In genomic region chr1:119027759-119028158, GRCh38 we compare ENCODE assay signal across 17 cellular contexts. TPM values are rescaled to one million over a fixed set of nuclear protein-coding genes. Genes with fewer than 3 reads are reported as not detected.
A peak's percentile ranks its signal among the peaks of the same experiment; 100 is the strongest.
DNase-seq lines count a peak whose midpoint lies in the region; ATAC-seq and TF ChIP-seq lines count a peak whose summit lies in the region.
"Had no signal": no experiment of that assay in that cellular context is flagged by ENCODE, and none has a peak within 500 bp of the region (broad histone marks: within the 10 kb centered on the region; RNA-seq: fewer than 3 reads in every experiment).

No MANE protein-coding gene starts in this region.

- H3K27me3 ChIP-seq in GM23248 (replicated peaks; ENCODE audit: insufficient read depth), result no peaks in the 10 kb centered on the region
- no peaks in the 10 kb centered on the region for H3K27me3 ChIP-seq in PC-3 (ENCODE audit: low read length)
- H3K27me3 ChIP-seq in esophagus muscularis mucosa, result no peaks in the 10 kb centered on the region

- DNase-seq in GM23248 (peak; percentile 30), PC-3 (peak; percentile 52), epithelial cell of esophagus (ENCODE audit: low read depth) (peak; percentile 35), mucosa of descending colon (no peak), NCI-H2196 (lab: John Stamatoyannopoulos, UW; ENCODE audit: unreplicated experiment) (no peak), NCI-H187 treated with DMSO at 0.1 percent for 48 hours (lab: John Stamatoyannopoulos, UW) (no peak), esophagus muscularis mucosa (ENCODE audit: extremely low spot score) (no peak), cerebellum (ENCODE audit: low spot score) (no peak)
- DNase-seq: ACHN; C1 segment of cervical spinal cord; Calu3; CD4-positive, alpha-beta T cell; DMS 273 treated with DMSO at 0.1 percent for 48 hours; GOT3 had no signal

- POLR2A ChIA-PET in PC-3 (lab: Charles Lee; ENCODE audit: unreplicated experiment), result interaction anchor here (0.7 kb wide), 1 partner anchor 252 kb away, joined by 3 read pairs; no protein-coding TSS in a partner anchor

- intact Hi-C loops in PC-3 (cut with micrococcal nuclease) (no loop called here), mucosa of descending colon (cut with DNase I, micrococcal nuclease) (no loop called here), esophagus muscularis mucosa (cut with DNase I) (no loop called here)

- H3K27ac ChIP-seq in GM23248 (no peak overlapping the region), PC-3 (ENCODE audit: low read length) (0 out of 2 replicates have a peak overlapping the region, but pooled peaks have one; percentile 10), esophagus muscularis mucosa (replicated peaks in 1 of 4) (no peak overlapping the region)

- no peaks in the 10 kb centered on the region for H3K36me3 ChIP-seq in GM23248 (ENCODE audit: low read depth)
- 0 out of 2 replicates have a peak, but pooled peaks cover 3% of the 10 kb centered on the region for H3K36me3 ChIP-seq in PC-3 (ENCODE audit: low read depth, low read length)
- H3K36me3 ChIP-seq in mucosa of descending colon (ENCODE audit: low read depth), result no peaks in the 10 kb centered on the region
- H3K36me3 ChIP-seq in esophagus muscularis mucosa, result peaks cover 2 to 25% (median 8%) of the 10 kb centered on the region in 4 donors
- H3K36me3 ChIP-seq: HAP-1 had no signal

- H3K4me3 ChIP-seq in GM23248, result no peak overlapping the region
- no peak overlapping the region for H3K4me3 ChIP-seq in PC-3 (ENCODE audit: low read length)
- no peak overlapping the region for H3K4me3 ChIP-seq in epithelial cell of esophagus (ENCODE audit: low read length)
- H3K4me3 ChIP-seq in mucosa of descending colon, result no peak overlapping the region
- H3K4me3 ChIP-seq in esophagus muscularis mucosa, result no peak overlapping the region
- H3K4me3 ChIP-seq: GM12878, HAP-1 had no signal

- TF ChIP-seq CTCF in PC-3 (conservative IDR thresholded peaks at IDR 0.05; ENCODE audit: low read depth, low read length), result no peak
- no peak for TF ChIP-seq CTCF in epithelial cell of esophagus (IDR thresholded peaks at IDR 0.05; ENCODE audit: insufficient read depth, low read depth, low read length, missing control alignments)
- no peak for TF ChIP-seq CTCF in mucosa of descending colon (IDR thresholded peaks at IDR 0.05)
- TF ChIP-seq CTCF in esophagus muscularis mucosa (IDR thresholded peaks at IDR 0.05), result no peak

- TF ChIP-seq EP300 in esophagus muscularis mucosa (IDR thresholded peaks at IDR 0.05), result no peak

- H3K9ac ChIP-seq in GM23248 (no peak overlapping the region), PC-3 (ENCODE audit: low read length) (no peak overlapping the region)

- H2AFZ ChIP-seq in GM23248, result no peak overlapping the region
- no peak overlapping the region for H2AFZ ChIP-seq in PC-3 (ENCODE audit: low read length)

- no peaks in the 10 kb centered on the region for H3K9me3 ChIP-seq in GM23248 (ENCODE audit: low read depth)
- no peaks in the 10 kb centered on the region for H3K9me3 ChIP-seq in PC-3 (ENCODE audit: low read length)
- no peaks in the 10 kb centered on the region for H3K9me3 ChIP-seq in mucosa of descending colon
- H3K9me3 ChIP-seq in esophagus muscularis mucosa, result no peaks in the 10 kb centered on the region
- H3K9me3 ChIP-seq: HAP-1 had no signal

- no peaks in the 10 kb centered on the region for H3K9me2 ChIP-seq in GM23248 (ENCODE audit: insufficient read depth)
- no peaks in the 10 kb centered on the region for H3K9me2 ChIP-seq in PC-3 (replicated peaks; ENCODE audit: low read length)

- CTCF ChIA-PET in PC-3 (lab: Charles Lee), result no interaction called here

- H3K4me2 ChIP-seq in GM23248 (ENCODE audit: unreplicated experiment), result no peak overlapping the region
- peak overlapping the region; percentile 7; the same call in 1 of the 2 replicates for H3K4me2 ChIP-seq in PC-3 (ENCODE audit: low read length)

- H4K20me1 ChIP-seq in GM23248 (ENCODE audit: insufficient read depth) (no peaks in the 10 kb centered on the region), PC-3 (ENCODE audit: low read length) (no peaks in the 10 kb centered on the region)

- H3K4me1 ChIP-seq in GM23248 (ENCODE audit: insufficient read depth), result peaks cover 11% of the 10 kb centered on the region
- peaks cover 11% of the 10 kb centered on the region for H3K4me1 ChIP-seq in PC-3 (ENCODE audit: insufficient read depth, low read length)
- no peaks in the 10 kb centered on the region for H3K4me1 ChIP-seq in mucosa of descending colon (ENCODE audit: low read depth)
- H3K4me1 ChIP-seq in esophagus muscularis mucosa, result no peaks in the 10 kb centered on the region
- H3K4me1 ChIP-seq: HAP-1 had no signal

- 0 to 12% methylated on average over 1 of the region's 1 CpG for WGBS in GM23248 (ENCODE audit: low coverage in 1 of 2, low lambda C conversion rate in 2 of 2, missing lambda C conversion rate in 2 of 2), 2 experiments
- 91% methylated on average over 1 of the region's 1 CpG for WGBS in esophagus muscularis mucosa

- H3F3A ChIP-seq in GM23248 (ENCODE audit: insufficient read depth) (peaks cover 8% of the 10 kb centered on the region; the same call in 1 of the 2 replicates), PC-3 (ENCODE audit: low read length, unreplicated experiment) (no peaks in the 10 kb centered on the region)

- H3K79me2 ChIP-seq in GM23248 (ENCODE audit: insufficient read depth) (no peaks in the 10 kb centered on the region), PC-3 (ENCODE audit: low read length) (no peaks in the 10 kb centered on the region)

- ATAC-seq in PC-3 (peak; percentile 71), mucosa of descending colon (peak; percentile 77)
- ATAC-seq: GM12878 had no signal

- TF ChIP-seq POLR2A in esophagus muscularis mucosa (IDR thresholded peaks at IDR 0.05; ENCODE audit: low read depth), result no peak

- no TSS peak for BruUV-seq in PC-3 (replicated peaks; lab: Mats Ljungman, UMichigan)

- in situ Hi-C loops in GM23248 (cut with MboI), result no loop called here

RNA-seq across cellular contexts. Expression of gene TBX15, which starts 39.6 kb away (rescaled TPM):
- total RNA-seq in GM23248 (2014; rRNA removed; shearing (Covaris generic)), result 32.2 and 38.7 TPM in 2 replicates
- 39.8 and 41.7 TPM in 2 replicates for polyA plus RNA-seq in GM23248 (2016; fragmentation: Nextera tagmentation; extraction: Ambion mirVana)
- 0.58 TPM in 1 of 2 replicates, not detected in the other for total RNA-seq in PC-3 (2014; rRNA removed)
- not detected for total RNA-seq in mucosa of descending colon
- total RNA-seq in esophagus muscularis mucosa, result 1 to 10 TPM in 1 of 4 donors, under 1 TPM in 3; 0.42 to 1.2 (median 0.79) TPM
- 2.8 TPM for total RNA-seq in cerebellum
- total RNA-seq: A172; Calu3; CD4-positive, alpha-beta T cell had no signal

Comparison
In these comparisons a context has a peak if more than half of its experiments do, and no peak if none do; other contexts are left out.
1. DNase-seq: peak in GM23248 (single experiment), PC-3 (single experiment) and epithelial cell of esophagus (single experiment); none in mucosa of descending colon (0 of 3), NCI-H2196 (single experiment), NCI-H187 treated with DMSO at 0.1 percent for 48 hours (single experiment), esophagus muscularis mucosa (single experiment) and cerebellum (single experiment).